In genomic region chr5:158120760-158121159, GRCh38 we compare ENCODE assay signal across 26 cellular contexts.
DNase-seq lines count a peak whose midpoint lies in the region; ATAC-seq, FAIRE-seq and TF ChIP-seq lines count a peak whose summit lies in the region.
"Had no signal": no experiment of that assay in that cellular context is flagged by ENCODE, and none has a peak within 500 bp of the region (broad histone marks: within the 10 kb centered on the region; RNA-seq: fewer than 3 reads in every experiment).

No MANE protein-coding gene starts in this region.

- no peaks in the 10 kb centered on the region for H3K9me1 ChIP-seq in endothelial cell of umbilical vein (replicated peaks; ENCODE audit: control insufficient read depth, extremely low read depth, insufficient read depth, low read length)

- H3K4me3 ChIP-seq in PC-3 (ENCODE audit: low read length) (no peak overlapping the region), endothelial cell of umbilical vein (replicated peaks in 1 of 3; ENCODE audit: insufficient read depth in 1 of 3, low read depth in 1 of 3, low read length in 3 of 3) (no peak overlapping the region)
- H3K4me3 ChIP-seq: PC-9, testis had no signal

- intact Hi-C loops in PC-3 (cut with micrococcal nuclease): no loop called here
- intact Hi-C loops in endothelial cell of umbilical vein (cut with micrococcal nuclease): loop anchor here (1.0 to 5.0 kb wide), 3 partner anchors 13 to 272 kb away; no protein-coding TSS in a partner anchor

- no peak for TF ChIP-seq POLR2A in endothelial cell of umbilical vein (IDR thresholded peaks at IDR 0.05; ENCODE audit: low read depth, low read length)

- no peaks in the 10 kb centered on the region for H3F3A ChIP-seq in PC-3 (ENCODE audit: low read length, unreplicated experiment)

- H3K9ac ChIP-seq in PC-3 (ENCODE audit: low read length) (no peak overlapping the region), endothelial cell of umbilical vein (replicated peaks; ENCODE audit: extremely low read depth, insufficient read depth, low read length) (no peak overlapping the region)

- H3K9me3 ChIP-seq in PC-3 (ENCODE audit: low read length) (no peaks in the 10 kb centered on the region), endothelial cell of umbilical vein (replicated peaks; ENCODE audit: control insufficient read depth, insufficient read depth, low read length) (no peaks in the 10 kb centered on the region)
- H3K9me3 ChIP-seq: testis had no signal

- H3K9me2 ChIP-seq in PC-3 (replicated peaks; ENCODE audit: low read length): no peaks in the 10 kb centered on the region

- peak; percentile 47 for DNase-seq in EL
- peak; percentile 54 for DNase-seq in PC-3
- DNase-seq in endothelial cell of umbilical vein (ENCODE audit: low read depth, low spot score): no peak
- DNase-seq in renal cortical epithelial cell (ENCODE audit: low read depth): peak; percentile 41
- DNase-seq in NOMO-1 (lab: John Stamatoyannopoulos, UW; ENCODE audit: unreplicated experiment in 2 of 2): no peak
- DNase-seq: activated CD4-positive, alpha-beta T cell treated with anti-CD3 and anti-CD28 coated beads for 48 hours; activated naive CD4-positive, alpha-beta T cell treated with Interleukin-2 at 50 U/mL for 16 hours; activated T-cell treated with anti-CD3 and anti-CD28 coated beads, Interleukin-2, amount 50 U/mL, for 72 hours; amygdala; caudate nucleus; glutamatergic neuron; kidney glomerular epithelial cell; NCI-H1436; NCI-H446 treated with DMSO at 0.1 percent for 48 hours; nucleus accumbens; PC-9; SHP77; stimulated activated CD4-positive, alpha-beta T cell treated with anti-CD3 and anti-CD28 coated beads, Interleukin-12 subunit alpha, Interleukin-12 subunit beta, amount 100 ng/mL, for 4 hours; stimulated activated naive CD4-positive, alpha-beta T cell treated with Interleukin-2 at 50 U/mL for 16 hours; testis had no signal

- H3K27me3 ChIP-seq in PC-3 (ENCODE audit: low read length) (peaks cover 43% of the 10 kb centered on the region), endothelial cell of umbilical vein (ENCODE audit: control insufficient read depth in 2 of 2, insufficient read depth in 2 of 2, low read length in 2 of 2) (no peaks in the 10 kb centered on the region)
- H3K27me3 ChIP-seq: testis had no signal

- H3K4me1 ChIP-seq in PC-3 (ENCODE audit: insufficient read depth, low read length): peaks cover 12% of the 10 kb centered on the region
- no peaks in the 10 kb centered on the region for H3K4me1 ChIP-seq in endothelial cell of umbilical vein (ENCODE audit: control insufficient read depth, extremely low read depth, insufficient read depth, low read length)
- H3K4me1 ChIP-seq: testis had no signal

- peak; percentile 40 for FAIRE-seq in endothelial cell of umbilical vein (lab: Jason Lieb, UNC)
- FAIRE-seq: D721Med, urothelium cell line had no signal

- no peak for TF ChIP-seq CTCF in PC-3 (conservative IDR thresholded peaks at IDR 0.05; ENCODE audit: low read depth, low read length)
- TF ChIP-seq CTCF in endothelial cell of umbilical vein (IDR thresholded peaks at IDR 0.05; ENCODE audit: extremely low read depth in 1 of 2, insufficient read depth in 1 of 2, low read depth in 1 of 2, low read length in 2 of 2): no peak

- no peaks in the 10 kb centered on the region for H3K36me3 ChIP-seq in PC-3 (ENCODE audit: low read depth, low read length)
- no peaks in the 10 kb centered on the region for H3K36me3 ChIP-seq in endothelial cell of umbilical vein (ENCODE audit: control insufficient read depth in 2 of 2, extremely low read depth in 1 of 2, insufficient read depth in 2 of 2, low read length in 2 of 2)

- H2AFZ ChIP-seq in PC-3 (ENCODE audit: low read length) (no peak overlapping the region), endothelial cell of umbilical vein (ENCODE audit: low read depth, low read length) (no peak overlapping the region)
- H2AFZ ChIP-seq: PC-9 had no signal

- H4K20me1 ChIP-seq in PC-3 (ENCODE audit: low read length) (no peaks in the 10 kb centered on the region), endothelial cell of umbilical vein (replicated peaks; ENCODE audit: control insufficient read depth, extremely low read depth, insufficient read depth, low read length) (no peaks in the 10 kb centered on the region)

- dilution Hi-C loops in endothelial cell of umbilical vein (cut with MboI; ENCODE audit: extremely low pct_ligation_motif_present, low sequenced_read_pairs): no loop called here

- peak overlapping the region; percentile 40; the same call in 1 of the 2 replicates for H3K27ac ChIP-seq in PC-3 (ENCODE audit: low read length)
- H3K27ac ChIP-seq in endothelial cell of umbilical vein (ENCODE audit: insufficient read depth, low read depth, low read length): no peak overlapping the region
- H3K27ac ChIP-seq: C4-2B, PC-9 had no signal

- H3K79me2 ChIP-seq in PC-3 (ENCODE audit: low read length) (no peaks in the 10 kb centered on the region), endothelial cell of umbilical vein (ENCODE audit: control insufficient read depth, insufficient read depth, low read length) (no peaks in the 10 kb centered on the region)

- POLR2A ChIA-PET in PC-3 (lab: Charles Lee; ENCODE audit: unreplicated experiment): no interaction called here
- POLR2A ChIA-PET in endothelial cell of umbilical vein (lab: Charles Lee): no interaction called here

- ATAC-seq in PC-3: 0 out of 2 replicates have a peak, but pooled peaks have one; percentile 29
- ATAC-seq in activated CD4-positive, CD25-positive, alpha-beta regulatory T cell treated with anti-CD3 and anti-CD28 coated beads, Interleukin-2, amount 50 U/mL, for 24 hours: no peak
- no peak for ATAC-seq in GM19467 (IDR thresholded peaks at IDR 0.05; ENCODE audit: unreplicated experiment)
- ATAC-seq in GM18867 (IDR thresholded peaks at IDR 0.05; ENCODE audit: unreplicated experiment): no peak
- ATAC-seq: activated T-cell treated with anti-CD3 and anti-CD28 coated beads, Interleukin-2, amount 50 U/mL, for 72 hours had no signal

- CTCF ChIA-PET in PC-3 (lab: Charles Lee): interaction anchor here (1.7 kb wide), 1 partner anchor 45 kb away, joined by 8 read pairs; no protein-coding TSS in a partner anchor
- CTCF ChIA-PET in endothelial cell of umbilical vein (lab: Charles Lee): interaction anchor here (3.5 kb wide), 1 partner anchor 46 kb away, joined by 23 read pairs; no protein-coding TSS in a partner anchor

- BruUV-seq in PC-3 (replicated peaks; lab: Mats Ljungman, UMichigan): no TSS peak
- BruUV-seq in endothelial cell of umbilical vein (replicated peaks; lab: Mats Ljungman, UMichigan): no TSS peak

- peak overlapping the region; percentile 45 for H3K4me2 ChIP-seq in PC-3 (ENCODE audit: low read length)
- H3K4me2 ChIP-seq in endothelial cell of umbilical vein (ENCODE audit: insufficient read depth, low read length): no peak overlapping the region
- H3K4me2 ChIP-seq: PC-9 had no signal

TF ChIP-seq in endothelial cell of umbilical vein, 7 proteins besides CTCF, POLR2A, EP300 and RAD21:
- TF ChIP-seq POLR2AphosphoS5 (IDR thresholded peaks at IDR 0.05; ENCODE audit: insufficient read depth, low read depth, low read length) (no peak), JUN (IDR thresholded peaks at IDR 0.05; ENCODE audit: borderline replicate concordance, insufficient read depth, insufficient read length, low read depth) (no peak), MYC (IDR thresholded peaks at IDR 0.05; ENCODE audit: low read depth, low read length) (no peak), GATA2 (IDR thresholded peaks at IDR 0.05; ENCODE audit: insufficient read depth, insufficient read length, low read depth, low read length) (no peak)

Comparison
In these comparisons a context has a peak if more than half of its experiments do, and no peak if none do; other contexts are left out.
1. DNase-seq: peak in EL (single experiment), PC-3 (single experiment) and renal cortical epithelial cell (single experiment); none in endothelial cell of umbilical vein (single experiment) and NOMO-1 (0 of 2).